8 cellular contexts compared by ENCODE assay signal in the genomic region with DNA sequence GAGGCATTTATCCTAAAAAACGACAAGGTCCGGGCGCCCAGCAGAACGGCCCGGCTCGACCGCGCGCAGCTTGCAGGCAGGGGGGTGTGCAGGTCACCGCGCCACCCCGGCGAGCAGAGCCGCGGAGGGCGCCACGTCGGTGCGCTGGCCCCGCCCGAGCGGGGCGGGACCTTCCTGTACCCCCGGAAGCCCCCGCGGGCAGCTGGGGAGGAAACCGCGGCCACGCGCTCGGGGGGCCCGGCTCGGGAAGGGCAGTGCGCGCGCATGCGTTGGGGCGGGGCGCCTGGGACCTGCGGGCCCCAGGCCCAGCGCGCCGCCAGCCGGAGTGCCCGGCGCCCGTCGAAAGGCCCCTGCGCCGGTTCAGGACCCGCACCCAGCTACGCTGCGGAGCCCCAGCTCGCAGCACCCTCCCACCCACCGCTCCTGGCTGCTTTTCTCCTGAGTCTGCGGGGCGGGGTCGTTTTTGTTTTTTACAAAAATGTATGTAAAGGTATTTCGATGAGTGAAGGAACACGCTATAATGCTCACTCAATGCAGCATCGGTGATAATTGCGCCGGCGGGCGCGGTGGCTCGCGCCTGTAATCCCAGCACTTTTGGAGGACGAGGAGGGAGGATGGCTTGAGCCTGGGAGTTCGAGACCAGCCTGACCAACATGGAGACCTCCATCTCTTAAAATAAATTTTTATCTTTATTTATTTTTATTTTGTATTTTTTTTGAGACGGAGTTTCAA. TPM values are rescaled to one million over a fixed set of nuclear protein-coding genes. Genes with fewer than 3 reads are reported as not detected.
DNase-seq lines count a peak whose midpoint lies in the region; ATAC-seq and TF ChIP-seq lines count a peak whose summit lies in the region.

No MANE protein-coding gene starts in this region.

- TF ChIP-seq CTCF in AG04449 (IDR thresholded peaks at IDR 0.05; ENCODE audit: insufficient read depth, low read length, missing control alignments), result no peak
- no peak for TF ChIP-seq CTCF in fibroblast of villous mesenchyme (IDR thresholded peaks at IDR 0.05; ENCODE audit: insufficient read depth, low read depth, low read length)
- no peak for TF ChIP-seq CTCF in ovary (IDR thresholded peaks at IDR 0.05)
- no peak for TF ChIP-seq CTCF in thoracic aorta (IDR thresholded peaks at IDR 0.05)

- no peak for TF ChIP-seq POLR2A in ovary (IDR thresholded peaks at IDR 0.05)

- peaks cover 2% of the 10 kb centered on the region for H3K4me1 ChIP-seq in ovary (ENCODE audit: insufficient read depth)
- peaks cover 0 to 3% of the 10 kb centered on the region in 2 donors for H3K4me1 ChIP-seq in thoracic aorta (ENCODE audit: control insufficient read depth in 1 of 2, low read depth in 2 of 2)

- POLR2A ChIA-PET in AG04449 (lab: Yijun Ruan, JAX), result interaction anchor here (0.9 kb wide), 1 partner anchor 14 kb away, joined by 3 read pairs; no protein-coding TSS in a partner anchor

- H3K36me3 ChIP-seq in ovary (no peaks in the 10 kb centered on the region), thoracic aorta (no peaks in the 10 kb centered on the region)

- DNase-seq in AG04449 (ENCODE audit: low read depth, low spot score) (no peak), Kasumi-1 (lab: John Stamatoyannopoulos, UW) (peak; percentile 25 to 36), activated T-helper 1 cell treated with Interleukin-2 at 50 U/mL for 16 hours (ENCODE audit: low read depth) (peak; percentile 85), fibroblast of villous mesenchyme (ENCODE audit: low read depth) (peak; percentile 78), ovary (peak; percentile 79 to 90 (median 84)), thoracic aorta (ENCODE audit: low spot score) (no peak)

- CTCF ChIA-PET in AG04449 (lab: Yijun Ruan, JAX), result interaction anchor here (0.6 to 1.5 kb wide), 2 partner anchors 13 to 485 kb away, joined by 3 to 5 read pairs; no protein-coding TSS in a partner anchor

- H3K9me3 ChIP-seq in ovary (no peaks in the 10 kb centered on the region), thoracic aorta (no peaks in the 10 kb centered on the region)

- H3K27me3 ChIP-seq in ovary, result no peaks in the 10 kb centered on the region
- no peaks in the 10 kb centered on the region for H3K27me3 ChIP-seq in thoracic aorta (replicated peaks; ENCODE audit: insufficient read depth)

- WGBS in ovary, 3 donors, result 2 to 7% (median 3%) methylated on average over 65 to 71 of the region's 71 CpGs

- TF ChIP-seq EP300 in ovary (IDR thresholded peaks at IDR 0.05), result no peak

- H3K4me3 ChIP-seq in AG04449 (ENCODE audit: low read depth, low read length) (peak overlapping the region; percentile 54), fibroblast of villous mesenchyme (ENCODE audit: low read depth, low read length) (peak overlapping the region; percentile 67), ovary (peak overlapping the region; percentile 30), thoracic aorta (peak overlapping the region; percentile 79)

- H3K27ac ChIP-seq in ovary (peak overlapping the region; percentile 23 to 74), thoracic aorta (peak overlapping the region; percentile 68 to 70)

- ATAC-seq in GM19395 (IDR thresholded peaks at IDR 0.05; ENCODE audit: unreplicated experiment), result peak; percentile 69
- no peak for ATAC-seq in thoracic aorta (ENCODE audit: insufficient number of reproducible peaks, low FRiP score, low read depth)
- ATAC-seq in HG03039 (IDR thresholded peaks at IDR 0.05; ENCODE audit: unreplicated experiment), result no peak

- intact Hi-C loops in ovary (cut with DNase I), result no loop called here

RNA-seq across cellular contexts. Expression of a gene that starts 47.7 kb away (rescaled TPM):
- total RNA-seq in fibroblast of villous mesenchyme, result 0.32 TPM in 1 of 2 replicates, not detected in the other
- 1 to 10 TPM; 1.4 to 3.3 (median 1.9) TPM for total RNA-seq in ovary
- 1 to 10 TPM in 1 of 2 donors, not detected in 1; 5.0 TPM for polyA plus RNA-seq in ovary
- 1 to 10 TPM; 1.2 to 5.7 TPM for total RNA-seq in thoracic aorta

Comparison
In these comparisons a context has a peak if more than half of its experiments do, and no peak if none do; other contexts are left out.
1. DNase-seq: peak in Kasumi-1 (2 of 2), activated T-helper 1 cell treated with Interleukin-2 at 50 U/mL for 16 hours (single experiment), fibroblast of villous mesenchyme (single experiment) and ovary (5 of 5); none in AG04449 (single experiment) and thoracic aorta (single experiment).
2. Peak in every context shown above with its lines, with median percentiles within 50 percentile points of each other: H3K4me3 ChIP-seq.